ENCODE assay signal across 7 cellular contexts in genomic region chr4:160492181-160492580, GRCh38.
"Had no signal": no experiment of that assay in that cellular context is flagged by ENCODE, and none has a peak within 500 bp of the region (broad histone marks: within the 10 kb centered on the region; RNA-seq: fewer than 3 reads in every experiment).

No MANE protein-coding gene starts in this region.

- H3K4me3 ChIP-seq: K562 had no signal

- H3K9ac ChIP-seq: KMS-11 had no signal

- DNase-seq: IMR-90, KBM-7, KG1 had no signal

- H3K27me3 Mint-ChIP-seq: IgD-negative memory B cell had no signal

- H3K27ac Mint-ChIP-seq: IgD-negative memory B cell had no signal

- H3K27ac ChIP-seq: HL-60, KMS-11 had no signal

- H3K4me1 Mint-ChIP-seq: IgD-negative memory B cell had no signal

- H3K4me3 Mint-ChIP-seq: IgD-negative memory B cell had no signal

- H3K36me3 Mint-ChIP-seq: IgD-negative memory B cell had no signal
